In genomic region chr13:95644611-95645052, GRCh38 we compare ENCODE assay signal across 8 cellular contexts. TPM values are rescaled to one million over a fixed set of nuclear protein-coding genes. Genes with fewer than 3 reads are reported as not detected.
DNase-seq lines count a peak whose midpoint lies in the region; ATAC-seq and TF ChIP-seq lines count a peak whose summit lies in the region.

Gene DZIP1 (minus strand): TSS chr13:95644706. CDS start chr13:95642029, 2,677 bp downstream.

- ATAC-seq in CD8-positive, alpha-beta T cell = no peak
- ATAC-seq in GM19035 (IDR thresholded peaks at IDR 0.05; ENCODE audit: unreplicated experiment) = peak; percentile 89
- ATAC-seq in left lobe of liver = peak; percentile 66
- ATAC-seq in stimulated activated naive B cell treated with anti-CD40 and anti-IgM and Interleukin-4, amounts not matched to agents 10 μg/mL and 1 μg/mL and 100 μg/mL, for 72 hours (replicated peaks) = peak; percentile 68 to 80

- no peak within 1 kb of the TSS for H3K27ac ChIP-seq in CD8-positive, alpha-beta T cell (ENCODE audit: low read depth, low read length)
- H3K27ac ChIP-seq in SK-N-MC (no peak within 1 kb of the TSS), duodenal mucosa (ENCODE audit: low read depth, low read length) (no peak within 1 kb of the TSS)

- no peak within 1 kb of the TSS for H3K4me3 ChIP-seq in CD8-positive, alpha-beta T cell (ENCODE audit: low read depth, low read length)
- H3K4me3 ChIP-seq in SK-N-MC = peak within 1 kb of the TSS; percentile 30
- H3K4me3 ChIP-seq in duodenal mucosa (ENCODE audit: low read depth in 1 of 2, low read length in 2 of 2) = peak within 1 kb of the TSS; percentile 34 to 50

- peaks cover 8% of the 10 kb centered on the region for H3K4me1 Mint-ChIP-seq in CD8-positive, alpha-beta T cell (ENCODE audit: low read depth)
- H3K4me1 Mint-ChIP-seq in IgD-negative memory B cell = peaks cover 0 to 8% (median 4%) of the 10 kb centered on the region in 3 donors
- peaks cover 7 to 8% of the 10 kb centered on the region in 2 donors for H3K4me1 Mint-ChIP-seq in stimulated activated naive B cell treated with anti-CD40 and anti-IgM and Interleukin-4, amounts not matched to agents 10 μg/mL and 1 μg/mL and 100 μg/mL, for 72 hours

- H3K27me3 Mint-ChIP-seq in CD8-positive, alpha-beta T cell (ENCODE audit: low read depth) = peaks cover 37% of the 10 kb centered on the region
- H3K27me3 Mint-ChIP-seq in IgD-negative memory B cell = peaks cover 33% of the 10 kb centered on the region
- peaks cover 30 to 47% of the 10 kb centered on the region in 2 donors for H3K27me3 Mint-ChIP-seq in stimulated activated naive B cell treated with anti-CD40 and anti-IgM and Interleukin-4, amounts not matched to agents 10 μg/mL and 1 μg/mL and 100 μg/mL, for 72 hours

- no peak for TF ChIP-seq CTCF in CD8-positive, alpha-beta T cell (IDR thresholded peaks at IDR 0.05)

- H3K9me3 ChIP-seq in CD8-positive, alpha-beta T cell (ENCODE audit: low read length) = no peaks in the 10 kb centered on the region
- H3K9me3 ChIP-seq in SK-N-MC (ENCODE audit: low read depth, low read length) = no peaks in the 10 kb centered on the region
- H3K9me3 ChIP-seq in duodenal mucosa (ENCODE audit: control insufficient read depth in 1 of 2, low read length in 2 of 2) = no peaks in the 10 kb centered on the region

- DNase-seq in CD8-positive, alpha-beta T cell = no peak
- no peak for DNase-seq in SK-N-MC (ENCODE audit: low read depth, low spot score)
- DNase-seq in left lobe of liver (ENCODE audit: low spot score) = peak; percentile 59
- DNase-seq in stimulated activated naive B cell treated with anti-CD40 and anti-IgM and Interleukin-4, amounts not matched to agents 10 μg/mL and 1 μg/mL and 100 μg/mL, for 72 hours = no peak
- no peak for DNase-seq in NCI-H1048 (lab: John Stamatoyannopoulos, UW)

- no peak within 1 kb of the TSS for H3K27ac Mint-ChIP-seq in CD8-positive, alpha-beta T cell
- peak within 1 kb of the TSS in 1 of 3 donors; percentile 31 for H3K27ac Mint-ChIP-seq in IgD-negative memory B cell
- peak within 1 kb of the TSS; percentile 9 for H3K27ac Mint-ChIP-seq in stimulated activated naive B cell treated with anti-CD40 and anti-IgM and Interleukin-4, amounts not matched to agents 10 μg/mL and 1 μg/mL and 100 μg/mL, for 72 hours

- CTCF ChIA-PET in CD8-positive, alpha-beta T cell (lab: Charles Lee) = no interaction called here

- peak within 1 kb of the TSS; percentile 67 for H3K4me3 Mint-ChIP-seq in CD8-positive, alpha-beta T cell
- H3K4me3 Mint-ChIP-seq in IgD-negative memory B cell = peak within 1 kb of the TSS in 3 of 4 donors; percentile 24 to 76 (median 30)
- H3K4me3 Mint-ChIP-seq in stimulated activated naive B cell treated with anti-CD40 and anti-IgM and Interleukin-4, amounts not matched to agents 10 μg/mL and 1 μg/mL and 100 μg/mL, for 72 hours = peak within 1 kb of the TSS; percentile 76 to 77

- no peaks in the 10 kb centered on the region for H3K9me3 Mint-ChIP-seq in CD8-positive, alpha-beta T cell
- no peaks in the 10 kb centered on the region for H3K9me3 Mint-ChIP-seq in IgD-negative memory B cell
- H3K9me3 Mint-ChIP-seq in stimulated activated naive B cell treated with anti-CD40 and anti-IgM and Interleukin-4, amounts not matched to agents 10 μg/mL and 1 μg/mL and 100 μg/mL, for 72 hours = no peaks in the 10 kb centered on the region

- H3K9ac ChIP-seq in SK-N-MC (ENCODE audit: insufficient read length) = no peak within 1 kb of the TSS
- peak within 1 kb of the TSS in 1 of 2 donors; percentile 19 for H3K9ac ChIP-seq in duodenal mucosa (ENCODE audit: low read depth in 1 of 2, low read length in 2 of 2)

- H3K36me3 Mint-ChIP-seq in CD8-positive, alpha-beta T cell = no peaks in the 10 kb centered on the region
- no peaks in the 10 kb centered on the region for H3K36me3 Mint-ChIP-seq in IgD-negative memory B cell
- no peaks in the 10 kb centered on the region for H3K36me3 Mint-ChIP-seq in stimulated activated naive B cell treated with anti-CD40 and anti-IgM and Interleukin-4, amounts not matched to agents 10 μg/mL and 1 μg/mL and 100 μg/mL, for 72 hours

- intact Hi-C loops in CD8-positive, alpha-beta T cell (cut with DNase I, micrococcal nuclease) = no loop called here

- H3K4me1 ChIP-seq in CD8-positive, alpha-beta T cell (ENCODE audit: insufficient read depth, low read length) = no peaks in the 10 kb centered on the region
- H3K4me1 ChIP-seq in duodenal mucosa (ENCODE audit: control insufficient read depth in 1 of 2, insufficient read depth in 2 of 2, low read length in 2 of 2) = peaks cover 3 to 8% of the 10 kb centered on the region in 2 donors

- peaks cover 3% of the 10 kb centered on the region for H3K27me3 ChIP-seq in CD8-positive, alpha-beta T cell (ENCODE audit: insufficient read depth, low read length)
- H3K27me3 ChIP-seq in duodenal mucosa (ENCODE audit: control insufficient read depth in 1 of 2, insufficient read depth in 2 of 2, low read length in 2 of 2) = peaks cover 26 to 34% of the 10 kb centered on the region in 2 donors

- no peaks in the 10 kb centered on the region for H3K36me3 ChIP-seq in CD8-positive, alpha-beta T cell (ENCODE audit: insufficient read depth, low read length)
- H3K36me3 ChIP-seq in SK-N-MC (ENCODE audit: insufficient read depth, low read length) (no peaks in the 10 kb centered on the region), duodenal mucosa (ENCODE audit: control insufficient read depth in 1 of 2, insufficient read depth in 2 of 2, low read length in 2 of 2) (no peaks in the 10 kb centered on the region)

- POLR2A ChIA-PET in CD8-positive, alpha-beta T cell (lab: Charles Lee) = no interaction called here

RNA-seq across cellular contexts. Expression of gene DZIP1, which starts in this region (rescaled TPM):
- not detected for total RNA-seq in CD8-positive, alpha-beta T cell
- polyA plus RNA-seq in IgD-negative memory B cell = not detected
- total RNA-seq in left lobe of liver = 1.2 TPM
